21 cellular contexts compared by ENCODE assay signal in the genomic region with DNA sequence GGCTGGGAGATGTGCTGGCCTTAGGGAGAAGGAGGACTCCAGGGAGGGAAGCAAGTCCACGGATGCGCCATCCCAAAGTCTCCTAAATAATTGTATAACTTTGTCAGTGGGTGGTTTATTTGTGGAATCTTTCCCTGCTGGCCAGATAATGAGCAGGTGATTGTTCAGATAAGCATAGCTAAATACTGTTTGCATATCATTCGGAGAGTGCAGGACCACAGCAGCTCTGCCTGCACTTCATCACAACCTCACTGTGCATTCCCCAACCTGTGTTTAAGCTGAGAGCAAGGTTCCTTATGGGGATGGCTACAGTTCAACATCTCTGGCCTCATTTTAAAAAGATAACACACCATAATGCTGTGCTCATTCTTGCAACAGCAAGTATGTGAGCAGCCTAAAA.
"Had no signal": no experiment of that assay in that cellular context is flagged by ENCODE, and none has a peak within 500 bp of the region (broad histone marks: within the 10 kb centered on the region; RNA-seq: fewer than 3 reads in every experiment).

No MANE protein-coding gene starts in this region.

- H3K9me3 Mint-ChIP-seq: activated naive CD4-positive, alpha-beta T cell treated with anti-CD3 and anti-CD28 coated beads, Interleukin-2, amount 10 ng/mL, durations not matched to agents 7 days and 5 days; activated naive CD8-positive, alpha-beta T cell treated with anti-CD3 and anti-CD28 coated beads for 36 hours; activated T-cell treated with anti-CD3 and anti-CD28 coated beads, Interleukin-2, amount 50 U/mL, for 4 hours; T-helper 1 cell treated with Interleukin-12 subunit alpha and Interleukin-12 subunit beta and Interleukin-4 antibody, amounts not matched to agents 30 μg/mL and 1 μg/mL, for 36 hours had no signal

- H3K4me1 ChIP-seq: colonic mucosa had no signal

- H3K36me3 ChIP-seq: colonic mucosa, MG63 had no signal

- H3K36me3 Mint-ChIP-seq: activated naive CD4-positive, alpha-beta T cell treated with anti-CD3 and anti-CD28 coated beads, Interleukin-2, amount 10 ng/mL, durations not matched to agents 7 days and 5 days; activated naive CD8-positive, alpha-beta T cell treated with anti-CD3 and anti-CD28 coated beads for 36 hours had no signal

- H3K4me3 ChIP-seq: colonic mucosa, MG63 had no signal

- H3K27ac Mint-ChIP-seq: activated naive CD4-positive, alpha-beta T cell treated with anti-CD3 and anti-CD28 coated beads, Interleukin-2, amount 10 ng/mL, durations not matched to agents 7 days and 5 days; activated naive CD8-positive, alpha-beta T cell treated with anti-CD3 and anti-CD28 coated beads for 36 hours; T-helper 1 cell treated with Interleukin-12 subunit alpha and Interleukin-12 subunit beta and Interleukin-4 antibody, amounts not matched to agents 30 μg/mL and 1 μg/mL, for 36 hours had no signal

- H3K9me3 ChIP-seq: colonic mucosa, MG63 had no signal

- ATAC-seq: activated T-cell treated with anti-CD3 and anti-CD28 coated beads, Interleukin-2, amount 50 U/mL, for 4 hours; Right ventricle myocardium inferior had no signal

- H3K27me3 ChIP-seq: colonic mucosa, MG63 had no signal

- H3K4me1 Mint-ChIP-seq: activated naive CD4-positive, alpha-beta T cell treated with anti-CD3 and anti-CD28 coated beads, Interleukin-2, amount 10 ng/mL, durations not matched to agents 7 days and 5 days; activated naive CD8-positive, alpha-beta T cell treated with anti-CD3 and anti-CD28 coated beads for 36 hours had no signal

- H3K4me3 Mint-ChIP-seq: activated naive CD4-positive, alpha-beta T cell treated with anti-CD3 and anti-CD28 coated beads, Interleukin-2, amount 10 ng/mL, durations not matched to agents 7 days and 5 days; activated naive CD8-positive, alpha-beta T cell treated with anti-CD3 and anti-CD28 coated beads for 36 hours; activated T-cell treated with anti-CD3 and anti-CD28 coated beads, Interleukin-2, amount 50 U/mL, for 4 hours; T-helper 1 cell treated with Interleukin-12 subunit alpha and Interleukin-12 subunit beta and Interleukin-4 antibody, amounts not matched to agents 30 μg/mL and 1 μg/mL, for 36 hours had no signal

- H3K27ac ChIP-seq: colonic mucosa had no signal

- DNase-seq: activated CD4-positive, alpha-beta T cell treated with anti-CD3 and anti-CD28 coated beads for 48 hours; activated CD4-positive, alpha-beta T cell treated with anti-CD3 and anti-CD28 coated beads, Interleukin-2, amount 50 U/mL, for 48 hours; activated CD4-positive, CD25-positive, alpha-beta regulatory T cell treated with anti-CD3 and anti-CD28 coated beads, Interleukin-2, amount 50 U/mL, for 72 hours; activated CD8-positive, alpha-beta memory T cell treated with anti-CD3 and anti-CD28 coated beads for 24 hours; activated gamma-delta T cell treated with Interleukin-2 at 50 U/mL for 16 hours; activated naive CD4-positive, alpha-beta T cell treated with anti-CD3 and anti-CD28 coated beads, Interleukin-2, amount 10 ng/mL, durations not matched to agents 7 days and 5 days; activated naive CD8-positive, alpha-beta T cell treated with anti-CD3 and anti-CD28 coated beads for 36 hours; activated T-cell treated with anti-CD3 and anti-CD28 coated beads, Interleukin-2, amount 50 U/mL, for 4 hours; colonic mucosa; MG63; MV-4-11; NCI-H1092 treated with DMSO at 0.1 percent for 48 hours; NCI-H1436 treated with DMSO at 0.1 percent for 48 hours; NCI-H1930; NCI-H2171; NCI-H2227 treated with DMSO at 0.1 percent for 48 hours; NCI-H510A; NCI-H748 treated with DMSO at 0.1 percent for 48 hours; RPMI8226 had no signal
